Comparison of ENCODE assay signal across 12 cellular contexts in the genomic region with DNA sequence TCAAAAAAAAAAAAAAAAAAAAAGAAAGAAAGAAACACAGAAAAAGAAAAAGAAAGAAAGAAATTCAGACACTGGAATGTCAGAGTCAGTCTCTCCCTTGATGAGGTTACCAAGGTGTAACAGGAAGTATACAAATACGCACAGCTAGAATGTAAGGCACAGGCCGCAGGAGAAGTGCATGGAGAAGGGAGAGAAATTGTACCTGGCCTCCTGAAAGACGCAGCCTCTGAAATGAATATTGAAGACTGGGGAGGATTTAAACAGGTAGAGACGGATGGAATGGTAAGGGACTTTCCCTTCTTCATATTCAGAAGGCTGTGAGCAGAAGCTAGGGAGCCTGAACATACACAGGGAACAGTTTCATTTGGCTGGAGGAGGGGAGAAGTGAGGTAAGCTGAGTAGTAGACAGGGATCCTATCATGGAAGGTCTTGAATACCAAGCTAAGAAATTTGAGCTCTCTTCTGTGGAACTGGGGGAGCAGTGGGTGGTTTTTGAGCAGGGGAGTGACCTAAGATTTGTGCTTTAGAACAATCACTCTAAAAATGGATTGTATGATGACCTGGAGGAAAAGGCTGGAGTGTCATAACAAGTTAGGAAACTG.
DNase-seq lines count a peak whose midpoint lies in the region; ATAC-seq and TF ChIP-seq lines count a peak whose summit lies in the region.
"Had no signal": no experiment of that assay in that cellular context is flagged by ENCODE, and none has a peak within 500 bp of the region (broad histone marks: within the 10 kb centered on the region; RNA-seq: fewer than 3 reads in every experiment).

No MANE protein-coding gene starts in this region.

- peaks cover 85% of the 10 kb centered on the region for H3K4me1 Mint-ChIP-seq in activated CD4-positive, alpha-beta T cell treated with anti-CD3 and anti-CD28 coated beads for 36 hours
- peaks cover 45 to 75% of the 10 kb centered on the region in 2 donors for H3K4me1 Mint-ChIP-seq in stimulated activated naive B cell treated with anti-CD40 and anti-IgM and Interleukin-4, amounts not matched to agents 10 μg/mL and 1 μg/mL and 100 μg/mL, for 72 hours

- DNase-seq in activated CD4-positive, alpha-beta T cell treated with anti-CD3 and anti-CD28 coated beads for 36 hours = no peak
- DNase-seq in activated CD4-positive, alpha-beta T cell treated with anti-CD3 and anti-CD28 coated beads for 1 hour = no peak
- DNase-seq in OCI-LY7 (ENCODE audit: low spot score) (no peak), GOT3 (lab: John Stamatoyannopoulos, UW) (no peak), NCI-H774 (lab: John Stamatoyannopoulos, UW) (no peak), lower leg skin (ENCODE audit: low spot score in 2 of 2) (no peak)
- DNase-seq in effector memory CD4-positive, alpha-beta T cell = no peak
- DNase-seq in stimulated activated naive B cell treated with anti-CD40 and anti-IgM and Interleukin-4, amounts not matched to agents 10 μg/mL and 1 μg/mL and 100 μg/mL, for 72 hours = no peak
- DNase-seq: NCI-H526 treated with DMSO at 0.1 percent for 48 hours; stimulated activated CD4-positive, alpha-beta T cell treated with anti-CD3 and anti-CD28 coated beads, Interleukin-4, amount 100 ng/mL, for 24 hours had no signal

- H3K27me3 ChIP-seq in effector memory CD4-positive, alpha-beta T cell (replicated peaks; ENCODE audit: control insufficient read depth, insufficient read depth, low read length, poor library complexity, severe bottlenecking) = no peaks in the 10 kb centered on the region
- H3K27me3 ChIP-seq: cardiac muscle cell had no signal

- H3K9me3 Mint-ChIP-seq in activated CD4-positive, alpha-beta T cell treated with anti-CD3 and anti-CD28 coated beads for 36 hours (ENCODE audit: low read depth) = peaks cover 2% of the 10 kb centered on the region
- H3K9me3 Mint-ChIP-seq in stimulated activated naive B cell treated with anti-CD40 and anti-IgM and Interleukin-4, amounts not matched to agents 10 μg/mL and 1 μg/mL and 100 μg/mL, for 72 hours = peaks cover 0 to 4% of the 10 kb centered on the region in 2 donors

- peak overlapping the region; percentile 81 for H3K27ac ChIP-seq in OCI-LY7 (ENCODE audit: low read depth, low read length, poor library complexity, severe bottlenecking)
- H3K27ac ChIP-seq in effector memory CD4-positive, alpha-beta T cell (ENCODE audit: insufficient read depth, low read length, poor library complexity, severe bottlenecking) = peak overlapping the region; percentile 81
- H3K27ac ChIP-seq: cardiac muscle cell had no signal

- H3K36me3 Mint-ChIP-seq in activated CD4-positive, alpha-beta T cell treated with anti-CD3 and anti-CD28 coated beads for 36 hours (ENCODE audit: low read depth) = peaks cover 26% of the 10 kb centered on the region
- peaks cover 18 to 30% of the 10 kb centered on the region in 2 donors for H3K36me3 Mint-ChIP-seq in stimulated activated naive B cell treated with anti-CD40 and anti-IgM and Interleukin-4, amounts not matched to agents 10 μg/mL and 1 μg/mL and 100 μg/mL, for 72 hours

- H3K4me1 ChIP-seq in OCI-LY7 (ENCODE audit: insufficient read depth, low read length, poor library complexity, severe bottlenecking) = peaks cover 63% of the 10 kb centered on the region
- H3K4me1 ChIP-seq in effector memory CD4-positive, alpha-beta T cell (ENCODE audit: control insufficient read depth, insufficient read depth, low read length, poor library complexity, severe bottlenecking) = peaks cover 58% of the 10 kb centered on the region

- H2AFZ ChIP-seq in OCI-LY7 (ENCODE audit: low read length) = no peak overlapping the region; the same call in 1 of the 2 replicates

- H3K36me3 ChIP-seq in OCI-LY7 (ENCODE audit: insufficient read depth, low read length) = peaks cover 8% of the 10 kb centered on the region; the same call in 1 of the 2 replicates
- peaks cover 4% of the 10 kb centered on the region for H3K36me3 ChIP-seq in effector memory CD4-positive, alpha-beta T cell (ENCODE audit: control insufficient read depth, insufficient read depth, low read length)
- H3K36me3 ChIP-seq: cardiac muscle cell had no signal

- no peaks in the 10 kb centered on the region for H3K9me3 ChIP-seq in OCI-LY7 (ENCODE audit: low read length)
- H3K9me3 ChIP-seq in effector memory CD4-positive, alpha-beta T cell (ENCODE audit: control insufficient read depth, low read length) = no peaks in the 10 kb centered on the region

- H3K4me3 Mint-ChIP-seq in activated CD4-positive, alpha-beta T cell treated with anti-CD3 and anti-CD28 coated beads for 36 hours = peak overlapping the region; percentile 77
- H3K4me3 Mint-ChIP-seq in stimulated activated naive B cell treated with anti-CD40 and anti-IgM and Interleukin-4, amounts not matched to agents 10 μg/mL and 1 μg/mL and 100 μg/mL, for 72 hours = peak overlapping the region; percentile 81 to 91

- no peaks in the 10 kb centered on the region for H3K27me3 Mint-ChIP-seq in activated CD4-positive, alpha-beta T cell treated with anti-CD3 and anti-CD28 coated beads for 36 hours
- H3K27me3 Mint-ChIP-seq in stimulated activated naive B cell treated with anti-CD40 and anti-IgM and Interleukin-4, amounts not matched to agents 10 μg/mL and 1 μg/mL and 100 μg/mL, for 72 hours = no peaks in the 10 kb centered on the region

- intact Hi-C loops in activated CD4-positive, alpha-beta T cell treated with anti-CD3 and anti-CD28 coated beads for 36 hours (cut with DNase I, micrococcal nuclease) = loop anchor here (1.0 to 10.0 kb wide), 11 partner anchors 18 to 507 kb away; partner anchors contain the start of genes HSPD1 (in 1 of the 2), MARS2 (in 1 of the 2) and PGAP1 (in 1 of the 2)
- intact Hi-C loops in OCI-LY7 (cut with micrococcal nuclease; ENCODE audit: unreplicated experiment) (loop anchor here (2.0 kb wide), 1 partner anchor 57 kb away; no protein-coding TSS in a partner anchor), lower leg skin (cut with DNase I; ENCODE audit: low total_unique reads) (loop anchor here (10.0 kb wide), 1 partner anchor 177 kb away; no protein-coding TSS in a partner anchor)

- no peaks in the 10 kb centered on the region for H4K20me1 ChIP-seq in OCI-LY7 (ENCODE audit: insufficient read depth, low read length)

- H3K27ac Mint-ChIP-seq in activated CD4-positive, alpha-beta T cell treated with anti-CD3 and anti-CD28 coated beads for 36 hours = peak overlapping the region; percentile 88
- H3K27ac Mint-ChIP-seq in stimulated activated naive B cell treated with anti-CD40 and anti-IgM and Interleukin-4, amounts not matched to agents 10 μg/mL and 1 μg/mL and 100 μg/mL, for 72 hours = peak overlapping the region; percentile 93

- ATAC-seq in activated CD4-positive, alpha-beta T cell treated with anti-CD3 and anti-CD28 coated beads for 36 hours = peak; percentile 6
- peak in 1 of 2 donors; percentile 1 for ATAC-seq in stimulated activated naive B cell treated with anti-CD40 and anti-IgM and Interleukin-4, amounts not matched to agents 10 μg/mL and 1 μg/mL and 100 μg/mL, for 72 hours (replicated peaks)
- ATAC-seq: SK-N-SH treated with all-trans-retinoic acid at 6 μM for 48 hours had no signal

- H3K9me2 ChIP-seq in OCI-LY7 (ENCODE audit: insufficient read depth, low read length) = no peaks in the 10 kb centered on the region

- POLR2A ChIA-PET in activated CD4-positive, alpha-beta T cell treated with anti-CD3 and anti-CD28 coated beads for 36 hours (lab: Charles Lee) = interaction anchor here (0.6 to 1.9 kb wide), 5 partner anchors 11 to 391 kb away, joined by 3 to 23 read pairs (median 4); no protein-coding TSS in a partner anchor
- POLR2A ChIA-PET in OCI-LY7 (lab: Charles Lee) = interaction anchor here (0.5 to 8.0 kb wide), 28 partner anchors 11 to 267 kb away, joined by 3 to 79 read pairs (median 4); partner anchors contain the start of gene ANKRD44

- 83% methylated on average over 4 of the region's 4 CpGs for WGBS in lower leg skin, 2 donors

- CTCF ChIA-PET in activated CD4-positive, alpha-beta T cell treated with anti-CD3 and anti-CD28 coated beads for 36 hours (lab: Charles Lee) = interaction anchor here (0.9 to 4.0 kb wide), 15 partner anchors 10 to 129 kb away, joined by 3 to 29 read pairs (median 5); no protein-coding TSS in a partner anchor
- CTCF ChIA-PET in OCI-LY7 (lab: Charles Lee; ENCODE audit: unreplicated experiment) = interaction anchor here (0.6 to 1.4 kb wide), 7 partner anchors 8 to 113 kb away, joined by 3 to 6 read pairs (median 4); no protein-coding TSS in a partner anchor

- TF ChIP-seq POLR2A in lower leg skin (IDR thresholded peaks at IDR 0.05) = no peak

- H3K4me3 ChIP-seq in OCI-LY7 (ENCODE audit: low read depth, low read length, poor library complexity, severe bottlenecking) = peak overlapping the region; percentile 53
- H3K4me3 ChIP-seq in effector memory CD4-positive, alpha-beta T cell (ENCODE audit: insufficient read depth, low read depth, low read length, poor library complexity, severe bottlenecking) = peak overlapping the region; percentile 41
- no peak overlapping the region for H3K4me3 ChIP-seq in lower leg skin (ENCODE audit: low read depth, poor library complexity, severe bottlenecking)
- H3K4me3 ChIP-seq: cardiac muscle cell had no signal

- peak overlapping the region; percentile 78 for H3K4me2 ChIP-seq in OCI-LY7 (ENCODE audit: low read length)

- BruUV-seq in OCI-LY7 (replicated peaks; lab: Mats Ljungman, UMichigan) = no TSS peak

- TF ChIP-seq CTCF in OCI-LY7 (conservative IDR thresholded peaks at IDR 0.05; ENCODE audit: low read length) (no peak), lower leg skin (IDR thresholded peaks at IDR 0.05) (no peak)

- peaks cover 51% of the 10 kb centered on the region; the same call in 1 of the 2 replicates for H3K79me2 ChIP-seq in OCI-LY7 (ENCODE audit: insufficient read depth, low read depth, low read length)
